In genomic region chr16:49563666-49564065, GRCh38 we compare ENCODE assay signal across 17 cellular contexts.
"Had no signal": no experiment of that assay in that cellular context is flagged by ENCODE, and none has a peak within 500 bp of the region (broad histone marks: within the 10 kb centered on the region; RNA-seq: fewer than 3 reads in every experiment).

No MANE protein-coding gene starts in this region.

- H3K4me3 ChIP-seq: ascending aorta, lung, skin epidermis had no signal

- H3K27me3 ChIP-seq: ascending aorta, neutrophil had no signal

- DNase-seq: activated CD4-positive, alpha-beta T cell treated with anti-CD3 and anti-CD28 coated beads, Interleukin-2, amount 50 U/mL, for 1 hour; activated CD8-positive, alpha-beta memory T cell treated with anti-CD3 and anti-CD28 coated beads for 24 hours; activated naive CD4-positive, alpha-beta T cell; caudate nucleus; glutamatergic neuron; midbrain; naive B cell; stimulated activated CD4-positive, alpha-beta T cell treated with anti-CD3 and anti-CD28 coated beads, Interleukin-15, amount 100 ng/mL, for 24 hours; stimulated activated CD4-positive, alpha-beta T cell treated with anti-CD3 and anti-CD28 coated beads, Interleukin-4, amount 100 ng/mL, for 1 hour; stimulated activated naive CD4-positive, alpha-beta T cell; T-cell; T-helper 9 cell; trophoblast cell had no signal

- H3K36me3 ChIP-seq: ascending aorta, neutrophil had no signal
